Comparison of ENCODE assay signal across 12 cellular contexts in the genomic region with DNA sequence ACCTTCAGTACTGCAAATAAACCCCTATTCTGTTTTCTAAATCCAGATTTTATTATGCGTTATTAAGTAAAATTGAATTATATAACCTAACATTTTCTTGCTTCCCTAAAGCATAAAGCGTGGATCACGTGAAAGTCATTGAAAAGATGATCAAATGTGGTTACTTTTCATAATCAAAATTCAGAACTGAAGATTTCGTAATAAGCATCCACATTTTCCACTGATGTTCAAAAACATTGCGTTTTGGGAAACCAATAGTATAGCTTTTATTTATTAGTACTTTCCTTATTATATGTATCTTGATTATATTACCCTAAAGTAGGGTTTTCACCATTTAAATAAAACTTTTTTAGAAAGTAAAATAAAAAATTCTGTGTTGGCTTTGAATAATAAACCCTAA. TPM values are rescaled to one million over a fixed set of nuclear protein-coding genes. Genes with fewer than 3 reads are reported as not detected.
DNase-seq lines count a peak whose midpoint lies in the region; ATAC-seq and TF ChIP-seq lines count a peak whose summit lies in the region.
"Had no signal": no experiment of that assay in that cellular context is flagged by ENCODE, and none has a peak within 500 bp of the region (broad histone marks: within the 10 kb centered on the region; RNA-seq: fewer than 3 reads in every experiment).

No MANE protein-coding gene starts in this region.

- H3K36me3 ChIP-seq in Karpas-422 (ENCODE audit: insufficient read depth, low read length) = no peaks in the 10 kb centered on the region
- no peaks in the 10 kb centered on the region for H3K36me3 ChIP-seq in neural cell (ENCODE audit: insufficient read depth, low read length)
- H3K36me3 ChIP-seq: lower lobe of right lung, spleen had no signal

- no peak for DNase-seq in activated CD8-positive, alpha-beta memory T cell treated with anti-CD3 and anti-CD28 coated beads, Interleukin-2, amount 10 ng/mL, durations not matched to agents 7 days and 5 days
- DNase-seq in activated CD8-positive, alpha-beta memory T cell treated with anti-CD3 and anti-CD28 coated beads, Interleukin-2, amount 50 U/mL, for 4 hours = no peak
- DNase-seq in Karpas-422 (no peak), SKM-1 (lab: John Stamatoyannopoulos, UW; ENCODE audit: unreplicated experiment) (no peak), occipital lobe (lab: John Stamatoyannopoulos, UW) (no peak), AML-193 (lab: John Stamatoyannopoulos, UW) (no peak)
- no peak for DNase-seq in activated T-helper 2 cell treated with anti-CD3 and anti-CD28 coated beads, Interferon-gamma antibody, Interleukin-2, Interleukin-4, amounts not matched to agents 10 μg/mL and 5 μg/mL and 100 μg/mL, durations not matched to agents 14 hours and 24 hours and 36 hours (ENCODE audit: low spot score)
- DNase-seq: lower lobe of right lung, nucleus accumbens, SHP77, spleen had no signal

- TF ChIP-seq RAD21 in neural cell (conservative IDR thresholded peaks at IDR 0.05) = no peak

- H3K4me1 ChIP-seq in Karpas-422 (ENCODE audit: low read length) = peaks cover 56% of the 10 kb centered on the region

- H3K27me3 ChIP-seq in Karpas-422 (ENCODE audit: low read length) = no peaks in the 10 kb centered on the region
- no peaks in the 10 kb centered on the region for H3K27me3 ChIP-seq in neural cell (ENCODE audit: insufficient read depth, low read depth, low read length)
- H3K27me3 ChIP-seq: spleen had no signal

- CTCF ChIA-PET in activated CD8-positive, alpha-beta memory T cell treated with anti-CD3 and anti-CD28 coated beads, Interleukin-2, amount 10 ng/mL, durations not matched to agents 7 days and 5 days (lab: Charles Lee) = no interaction called here

- H3K9me3 ChIP-seq in Karpas-422 (ENCODE audit: low read length) (no peaks in the 10 kb centered on the region), neural cell (ENCODE audit: low read length) (no peaks in the 10 kb centered on the region)
- H3K9me3 ChIP-seq: lower lobe of right lung, spleen had no signal

- no peak for TF ChIP-seq EP300 in neural cell (conservative IDR thresholded peaks at IDR 0.05; ENCODE audit: poor library complexity, severe bottlenecking)

- H3K9ac ChIP-seq in Karpas-422 (ENCODE audit: low read length) = peak overlapping the region; percentile 89; the same call in 1 of the 2 replicates
- no peak overlapping the region for H3K9ac ChIP-seq in neural cell (ENCODE audit: low read length)

- no peak for ATAC-seq in activated CD8-positive, alpha-beta memory T cell treated with anti-CD3 and anti-CD28 coated beads, Interleukin-2, amount 10 ng/mL, durations not matched to agents 7 days and 5 days
- ATAC-seq: lower lobe of right lung had no signal

- peaks cover 54% of the 10 kb centered on the region for H3K4me1 Mint-ChIP-seq in activated CD8-positive, alpha-beta memory T cell treated with anti-CD3 and anti-CD28 coated beads, Interleukin-2, amount 10 ng/mL, durations not matched to agents 7 days and 5 days
- peaks cover 37% of the 10 kb centered on the region for H3K4me1 Mint-ChIP-seq in activated T-helper 2 cell treated with anti-CD3 and anti-CD28 coated beads, Interferon-gamma antibody, Interleukin-2, Interleukin-4, amounts not matched to agents 10 μg/mL and 5 μg/mL and 100 μg/mL, durations not matched to agents 14 hours and 24 hours and 36 hours (ENCODE audit: low read depth)

- H3K4me2 ChIP-seq in Karpas-422 (ENCODE audit: low read depth, low read length, poor library complexity, severe bottlenecking) (peak overlapping the region; percentile 99), neural cell (ENCODE audit: low read length) (no peak overlapping the region)

- no peak for TF ChIP-seq CTCF in neural cell (IDR thresholded peaks at IDR 0.05; ENCODE audit: poor library complexity, severe bottlenecking)

- H3K79me2 ChIP-seq in Karpas-422 (ENCODE audit: low read length) (peaks cover 69% of the 10 kb centered on the region), neural cell (replicated peaks; ENCODE audit: insufficient read depth, low read length) (peaks cover 42% of the 10 kb centered on the region)

- H3K27ac Mint-ChIP-seq in activated CD8-positive, alpha-beta memory T cell treated with anti-CD3 and anti-CD28 coated beads, Interleukin-2, amount 10 ng/mL, durations not matched to agents 7 days and 5 days = no peak overlapping the region
- H3K27ac Mint-ChIP-seq in activated T-helper 2 cell treated with anti-CD3 and anti-CD28 coated beads, Interferon-gamma antibody, Interleukin-2, Interleukin-4, amounts not matched to agents 10 μg/mL and 5 μg/mL and 100 μg/mL, durations not matched to agents 14 hours and 24 hours and 36 hours = no peak overlapping the region

- H3K4me3 ChIP-seq in Karpas-422 (ENCODE audit: low read length) (peak overlapping the region; percentile 94), neural cell (ENCODE audit: low read length) (peak overlapping the region; percentile 87)
- H3K4me3 ChIP-seq: lower lobe of right lung had no signal

- H3K4me3 Mint-ChIP-seq in activated CD8-positive, alpha-beta memory T cell treated with anti-CD3 and anti-CD28 coated beads, Interleukin-2, amount 10 ng/mL, durations not matched to agents 7 days and 5 days = peak overlapping the region; percentile 88
- peak overlapping the region; percentile 97 for H3K4me3 Mint-ChIP-seq in activated T-helper 2 cell treated with anti-CD3 and anti-CD28 coated beads, Interferon-gamma antibody, Interleukin-2, Interleukin-4, amounts not matched to agents 10 μg/mL and 5 μg/mL and 100 μg/mL, durations not matched to agents 14 hours and 24 hours and 36 hours (ENCODE audit: low read depth)

- H3K9me3 Mint-ChIP-seq in activated CD8-positive, alpha-beta memory T cell treated with anti-CD3 and anti-CD28 coated beads, Interleukin-2, amount 10 ng/mL, durations not matched to agents 7 days and 5 days (ENCODE audit: low read depth) = no peaks in the 10 kb centered on the region
- no peaks in the 10 kb centered on the region for H3K9me3 Mint-ChIP-seq in activated T-helper 2 cell treated with anti-CD3 and anti-CD28 coated beads, Interferon-gamma antibody, Interleukin-2, Interleukin-4, amounts not matched to agents 10 μg/mL and 5 μg/mL and 100 μg/mL, durations not matched to agents 14 hours and 24 hours and 36 hours

- no peak overlapping the region for H2AFZ ChIP-seq in Karpas-422 (ENCODE audit: low read length)
- H2AFZ ChIP-seq in neural cell (ENCODE audit: low read depth, low read length) = no peak overlapping the region

- H3K27ac ChIP-seq in Karpas-422 (ENCODE audit: low read length) (no peak overlapping the region), neural cell (ENCODE audit: low read length) (no peak overlapping the region)
- H3K27ac ChIP-seq: lower lobe of right lung had no signal

- H3K9me2 ChIP-seq in Karpas-422 (replicated peaks; ENCODE audit: insufficient read depth, low read length) (no peaks in the 10 kb centered on the region), neural cell (ENCODE audit: insufficient read depth, low read length) (no peaks in the 10 kb centered on the region)

- intact Hi-C loops in activated T-helper 2 cell treated with anti-CD3 and anti-CD28 coated beads, Interferon-gamma antibody, Interleukin-2, Interleukin-4, amounts not matched to agents 10 μg/mL and 5 μg/mL and 100 μg/mL, durations not matched to agents 14 hours and 24 hours and 36 hours (cut with micrococcal nuclease) = no loop called here

- H4K20me1 ChIP-seq in Karpas-422 (ENCODE audit: insufficient read depth, low read depth, low read length) (no peaks in the 10 kb centered on the region), neural cell (ENCODE audit: insufficient read depth) (no peaks in the 10 kb centered on the region)

- no peaks in the 10 kb centered on the region for H3K27me3 Mint-ChIP-seq in activated CD8-positive, alpha-beta memory T cell treated with anti-CD3 and anti-CD28 coated beads, Interleukin-2, amount 10 ng/mL, durations not matched to agents 7 days and 5 days
- no peaks in the 10 kb centered on the region for H3K27me3 Mint-ChIP-seq in activated T-helper 2 cell treated with anti-CD3 and anti-CD28 coated beads, Interferon-gamma antibody, Interleukin-2, Interleukin-4, amounts not matched to agents 10 μg/mL and 5 μg/mL and 100 μg/mL, durations not matched to agents 14 hours and 24 hours and 36 hours (ENCODE audit: low read depth)

- H3F3A ChIP-seq in neural cell (ENCODE audit: insufficient read depth, low read length, poor library complexity, severe bottlenecking) = no peaks in the 10 kb centered on the region

- H3K36me3 Mint-ChIP-seq in activated CD8-positive, alpha-beta memory T cell treated with anti-CD3 and anti-CD28 coated beads, Interleukin-2, amount 10 ng/mL, durations not matched to agents 7 days and 5 days = peaks cover 6% of the 10 kb centered on the region
- peaks cover 4% of the 10 kb centered on the region for H3K36me3 Mint-ChIP-seq in activated T-helper 2 cell treated with anti-CD3 and anti-CD28 coated beads, Interferon-gamma antibody, Interleukin-2, Interleukin-4, amounts not matched to agents 10 μg/mL and 5 μg/mL and 100 μg/mL, durations not matched to agents 14 hours and 24 hours and 36 hours (ENCODE audit: low read depth)

TF ChIP-seq in neural cell, 6 proteins besides CTCF, POLR2A, EP300 and RAD21 (continues in another document):
- TF ChIP-seq MXI1 (conservative IDR thresholded peaks at IDR 0.05; ENCODE audit: poor library complexity, severe bottlenecking) = no peak
- no peak for TF ChIP-seq SMC3 (conservative IDR thresholded peaks at IDR 0.05; ENCODE audit: poor library complexity)

RNA-seq across cellular contexts. Expression of a gene that starts 1.8 kb away (rescaled TPM):
- total RNA-seq in activated CD8-positive, alpha-beta memory T cell treated with anti-CD3 and anti-CD28 coated beads, Interleukin-2, amount 10 ng/mL, durations not matched to agents 7 days and 5 days = 10 to 100 TPM; 27.5 to 33.1 TPM
- total RNA-seq in Karpas-422 (2014; rRNA removed; shearing (Covaris generic); ENCODE audit: low replicate concordance) = 24.4 and 26.3 TPM in 2 replicates
- 12.7 and 13.7 TPM in 2 replicates for total RNA-seq in activated T-helper 2 cell treated with anti-CD3 and anti-CD28 coated beads, Interferon-gamma antibody, Interleukin-2, Interleukin-4, amounts not matched to agents 10 μg/mL and 5 μg/mL and 100 μg/mL, durations not matched to agents 14 hours and 24 hours and 36 hours
- polyA plus RNA-seq in neural cell = 14.8 and 19.7 TPM in 2 replicates
- 19.5 and 24.0 TPM in 2 replicates for polyA minus RNA-seq in neural cell
- total RNA-seq in occipital lobe = 46.0 TPM

RNA-seq across cellular contexts. Expression of a gene that starts 1.9 kb away (rescaled TPM):
- total RNA-seq in activated CD8-positive, alpha-beta memory T cell treated with anti-CD3 and anti-CD28 coated beads, Interleukin-2, amount 10 ng/mL, durations not matched to agents 7 days and 5 days = 1 to 10 TPM; 2.7 to 3.3 TPM
- 0.04 and 2.0 TPM in 2 replicates for total RNA-seq in Karpas-422 (2014; rRNA removed; shearing (Covaris generic); ENCODE audit: low replicate concordance)
- 0.32 and 0.62 TPM in 2 replicates for total RNA-seq in activated T-helper 2 cell treated with anti-CD3 and anti-CD28 coated beads, Interferon-gamma antibody, Interleukin-2, Interleukin-4, amounts not matched to agents 10 μg/mL and 5 μg/mL and 100 μg/mL, durations not matched to agents 14 hours and 24 hours and 36 hours
- 5.1 and 5.3 TPM in 2 replicates for polyA plus RNA-seq in neural cell
- 24.6 and 25.5 TPM in 2 replicates for polyA minus RNA-seq in neural cell
- 37.6 TPM for total RNA-seq in occipital lobe
